ENCODE assay signal across 9 cellular contexts in genomic region chr15:80367094-80367493, GRCh38. TPM values are rescaled to one million over a fixed set of nuclear protein-coding genes. Genes with fewer than 3 reads are reported as not detected.
DNase-seq lines count a peak whose midpoint lies in the region; ATAC-seq and TF ChIP-seq lines count a peak whose summit lies in the region.
"Had no signal": no experiment of that assay in that cellular context is flagged by ENCODE, and none has a peak within 500 bp of the region (broad histone marks: within the 10 kb centered on the region; RNA-seq: fewer than 3 reads in every experiment).

No MANE protein-coding gene starts in this region.

- H3K36me3 ChIP-seq in OCI-LY3 (replicated peaks; ENCODE audit: low read depth, low read length), result no peaks in the 10 kb centered on the region
- no peaks in the 10 kb centered on the region for H3K36me3 ChIP-seq in CD8-positive, alpha-beta memory T cell (ENCODE audit: insufficient read depth, low read length)

- no peak overlapping the region for H3K27ac ChIP-seq in OCI-LY3 (ENCODE audit: low read length)
- no peak overlapping the region for H3K27ac ChIP-seq in CD8-positive, alpha-beta memory T cell (ENCODE audit: low read depth, low read length)

- no peaks in the 10 kb centered on the region for H3K79me2 ChIP-seq in OCI-LY3 (ENCODE audit: low read length)

- no peaks in the 10 kb centered on the region for H3K4me1 ChIP-seq in OCI-LY3 (ENCODE audit: low read length)
- no peaks in the 10 kb centered on the region for H3K4me1 ChIP-seq in CD8-positive, alpha-beta memory T cell (ENCODE audit: insufficient read depth, low read length)

- H4K20me1 ChIP-seq in OCI-LY3 (ENCODE audit: insufficient read depth, low read length), result no peaks in the 10 kb centered on the region

- no peak overlapping the region for H3K4me2 ChIP-seq in OCI-LY3 (ENCODE audit: low read length)

- H3K4me3 Mint-ChIP-seq in CD8-positive, alpha-beta memory T cell, result no peak overlapping the region

- DNase-seq in NCI-H2171 (lab: John Stamatoyannopoulos, UW) (peak; percentile 4), NCI-H2171 treated with DMSO at 0.1 percent for 48 hours (lab: John Stamatoyannopoulos, UW) (no peak), HFF-Myc (ENCODE audit: extremely low read depth, low read depth) (peak; percentile 14), glomerular visceral epithelial cell (ENCODE audit: extremely low spot score) (peak; percentile 13), NCI-H2196 (lab: John Stamatoyannopoulos, UW; ENCODE audit: unreplicated experiment) (no peak)
- no peak for DNase-seq in CD8-positive, alpha-beta memory T cell
- DNase-seq: NCI-H1930 had no signal

- H3K4me1 Mint-ChIP-seq in CD8-positive, alpha-beta memory T cell, result no peaks in the 10 kb centered on the region

- POLR2A ChIA-PET in CD8-positive, alpha-beta memory T cell (lab: Charles Lee), result no interaction called here

- H2AFZ ChIP-seq in OCI-LY3 (ENCODE audit: low read depth, low read length), result no peak overlapping the region

- H3K9me3 ChIP-seq in OCI-LY3 (ENCODE audit: insufficient read depth, low read length), result peaks cover 29% of the 10 kb centered on the region
- H3K9me3 ChIP-seq in CD8-positive, alpha-beta memory T cell (ENCODE audit: low read length), result peaks cover 10% of the 10 kb centered on the region

- no peak for ATAC-seq in HG03457 (IDR thresholded peaks at IDR 0.05; ENCODE audit: unreplicated experiment)

- peaks cover 6 to 13% of the 10 kb centered on the region in 2 donors for H3K27me3 Mint-ChIP-seq in CD8-positive, alpha-beta memory T cell

- CTCF ChIA-PET in CD8-positive, alpha-beta memory T cell (lab: Charles Lee), result no interaction called here

- H3K27me3 ChIP-seq in OCI-LY3 (ENCODE audit: low read depth, low read length), result peaks cover 16% of the 10 kb centered on the region; the same call in 1 of the 2 replicates
- H3K27me3 ChIP-seq in CD8-positive, alpha-beta memory T cell (ENCODE audit: insufficient read depth, low read length, poor library complexity, severe bottlenecking), result no peaks in the 10 kb centered on the region

- H3K9ac ChIP-seq in OCI-LY3 (ENCODE audit: low read length), result no peak overlapping the region

- H3K36me3 Mint-ChIP-seq in CD8-positive, alpha-beta memory T cell, result peaks cover 0 to 13% (median 0%) of the 10 kb centered on the region in 3 donors

- TF ChIP-seq CTCF in HFF-Myc (IDR thresholded peaks at IDR 0.05; ENCODE audit: low read depth, low read length, missing control alignments) (peak; percentile 24), OCI-LY3 (IDR thresholded peaks at IDR 0.05; ENCODE audit: low read depth, low read length) (peak; percentile 38)

- no peak overlapping the region for H3K27ac Mint-ChIP-seq in CD8-positive, alpha-beta memory T cell

- H3K4me3 ChIP-seq in HFF-Myc (replicated peaks; ENCODE audit: low read depth, low read length), result no peak overlapping the region
- no peak overlapping the region for H3K4me3 ChIP-seq in OCI-LY3 (ENCODE audit: low read length)
- H3K4me3 ChIP-seq in CD8-positive, alpha-beta memory T cell (ENCODE audit: low read length), result no peak overlapping the region

- peaks cover 27 to 46% (median 33%) of the 10 kb centered on the region in 5 donors for H3K9me3 Mint-ChIP-seq in CD8-positive, alpha-beta memory T cell

RNA-seq across cellular contexts. Expression of gene ARNT2, which starts 37.1 kb away (rescaled TPM):
- under 1 TPM; 0.11 to 0.13 TPM for total RNA-seq in CD8-positive, alpha-beta memory T cell
- polyA plus RNA-seq in CD8-positive, alpha-beta memory T cell, result not detected

Comparison
In these comparisons a context has a peak if more than half of its experiments do, and no peak if none do; other contexts are left out.
1. DNase-seq: peak in NCI-H2171 (single experiment), HFF-Myc (single experiment) and glomerular visceral epithelial cell (single experiment); none in NCI-H2171 treated with DMSO at 0.1 percent for 48 hours (single experiment), NCI-H2196 (single experiment) and CD8-positive, alpha-beta memory T cell (0 of 5).